Comparison of ENCODE assay signal across 11 cellular contexts in the genomic region with DNA sequence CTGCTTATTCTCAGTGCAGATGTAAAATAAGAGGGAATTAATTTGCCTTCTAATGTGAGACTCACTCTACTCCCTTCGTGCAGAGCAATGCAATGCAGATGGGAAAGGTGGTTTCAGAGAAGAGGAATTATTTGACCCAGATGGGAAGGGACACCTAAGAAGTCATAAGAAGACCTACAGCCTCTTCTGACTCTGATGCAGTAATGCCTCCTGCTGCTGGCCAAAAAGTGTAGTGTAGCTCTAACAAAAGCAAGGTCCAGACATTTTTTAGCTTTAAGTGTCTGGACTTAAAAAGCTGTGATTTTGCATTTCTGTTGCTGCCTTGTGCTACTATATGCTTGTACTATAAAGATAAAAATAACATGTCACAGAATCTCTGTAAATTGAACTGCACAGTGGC.
DNase-seq lines count a peak whose midpoint lies in the region; FAIRE-seq and TF ChIP-seq lines count a peak whose summit lies in the region.
"Had no signal": no experiment of that assay in that cellular context is flagged by ENCODE, and none has a peak within 500 bp of the region (broad histone marks: within the 10 kb centered on the region; RNA-seq: fewer than 3 reads in every experiment).

No MANE protein-coding gene starts in this region.

- H3K9me2 ChIP-seq in neural cell (ENCODE audit: insufficient read depth, low read length), result no peaks in the 10 kb centered on the region

- no peaks in the 10 kb centered on the region for H3K36me3 ChIP-seq in H1 (ENCODE audit: control insufficient read depth in 2 of 4, insufficient read depth in 4 of 4, low read length in 3 of 4)
- no peaks in the 10 kb centered on the region for H3K36me3 ChIP-seq in neural cell (ENCODE audit: insufficient read depth, low read length)
- H3K36me3 ChIP-seq: MG63 had no signal

- no peak overlapping the region for H3K27ac ChIP-seq in H1 (ENCODE audit: low read depth, low read length)
- no peak overlapping the region for H3K27ac ChIP-seq in neural cell (ENCODE audit: low read length)
- H3K27ac ChIP-seq in caudate nucleus (ENCODE audit: low read depth, low read length), result no peak overlapping the region

- no peak for TF ChIP-seq POLR2A in H1 (IDR thresholded peaks at IDR 0.05; ENCODE audit: control extremely low read depth in 1 of 2, low read depth in 2 of 2, low read length in 2 of 2)

- no peak for FAIRE-seq in H1 (lab: Jason Lieb, UNC)

- no peak overlapping the region for H4K5ac ChIP-seq in H1 (ENCODE audit: insufficient read length, low read depth, low read length)

- H3K27me3 ChIP-seq in H1 (replicated peaks in 1 of 4; ENCODE audit: control insufficient read depth in 3 of 4, extremely low read depth in 1 of 4, insufficient read depth in 3 of 4, low read length in 3 of 4) (no peaks in the 10 kb centered on the region), neural cell (ENCODE audit: insufficient read depth, low read depth, low read length) (no peaks in the 10 kb centered on the region)
- H3K27me3 ChIP-seq: MG63 had no signal

- no peaks in the 10 kb centered on the region for H3F3A ChIP-seq in neural cell (ENCODE audit: insufficient read depth, low read length, poor library complexity, severe bottlenecking)

- CTCF ChIA-PET in H1 (lab: Charles Lee; ENCODE audit: partially characterized antibody), result interaction anchor here (0.7 to 2.0 kb wide), 4 partner anchors 10 to 523 kb away, joined by 3 to 8 read pairs (median 3); no protein-coding TSS in a partner anchor

- H4K20me1 ChIP-seq in H1 (replicated peaks in 1 of 2; ENCODE audit: control insufficient read depth in 1 of 2, insufficient read depth in 2 of 2, low read length in 2 of 2) (no peaks in the 10 kb centered on the region), neural cell (ENCODE audit: insufficient read depth) (no peaks in the 10 kb centered on the region)

- TF ChIP-seq RAD21 in H1 (IDR thresholded peaks at IDR 0.05 in 1 of 2, conservative IDR thresholded peaks at IDR 0.05 in 1 of 2; ENCODE audit: low read depth in 2 of 2, low read length in 2 of 2) (peak; percentile 74 to 80), neural cell (conservative IDR thresholded peaks at IDR 0.05) (peak; percentile 26)

- no peaks in the 10 kb centered on the region for H3K4me1 ChIP-seq in H1 (replicated peaks in 1 of 4; ENCODE audit: control insufficient read depth in 3 of 4, insufficient read depth in 4 of 4, low read length in 3 of 4)

- no peak overlapping the region for H2AK5ac ChIP-seq in H1 (ENCODE audit: low read depth, low read length)

- H3K4me3 ChIP-seq in H1 (ENCODE audit: extremely low read depth in 1 of 4, insufficient read depth in 2 of 4, low read depth in 3 of 4, low read length in 4 of 4) (no peak overlapping the region), neural cell (ENCODE audit: low read length) (no peak overlapping the region)
- H3K4me3 ChIP-seq: lung, MG63 had no signal

- H3K9me3 ChIP-seq in H1 (ENCODE audit: insufficient read depth in 2 of 2, low read depth in 1 of 2, low read length in 1 of 2) (no peaks in the 10 kb centered on the region), neural cell (ENCODE audit: low read length) (no peaks in the 10 kb centered on the region)
- H3K9me3 ChIP-seq: MG63 had no signal

- H2AFZ ChIP-seq in H1 (ENCODE audit: low read length), result no peak overlapping the region
- no peak overlapping the region for H2AFZ ChIP-seq in neural cell (ENCODE audit: low read depth, low read length)

- peak; percentile 37 for TF ChIP-seq CTCF in GM10266 (IDR thresholded peaks at IDR 0.05; ENCODE audit: control insufficient read depth, insufficient read depth, low read depth, missing control alignments)
- TF ChIP-seq CTCF in H1 (IDR thresholded peaks at IDR 0.05; ENCODE audit: control extremely low read depth in 1 of 3, insufficient read depth in 1 of 3, low read depth in 1 of 3, low read length in 3 of 3), result peak in 2 of 3 experiments; percentile 26 to 54; a peak in 2 of 4 replicates
- peak; percentile 33 for TF ChIP-seq CTCF in neural cell (IDR thresholded peaks at IDR 0.05; ENCODE audit: poor library complexity, severe bottlenecking)

- no peak overlapping the region for H3K4ac ChIP-seq in H1 (replicated peaks; ENCODE audit: insufficient read length, low read depth, low read length)

- H4K91ac ChIP-seq in H1 (replicated peaks; ENCODE audit: insufficient read length, low read length), result no peak overlapping the region

- no peak overlapping the region for H2BK15ac ChIP-seq in H1 (ENCODE audit: low read length)

- no peak overlapping the region for H2BK12ac ChIP-seq in H1 (ENCODE audit: low read depth, low read length)

- POLR2A ChIA-PET in H1 (lab: Charles Lee; ENCODE audit: partially characterized antibody), result no interaction called here

- H3K79me2 ChIP-seq in H1 (ENCODE audit: control insufficient read depth in 1 of 2, insufficient read depth in 2 of 2, low read length in 2 of 2) (no peaks in the 10 kb centered on the region), neural cell (replicated peaks; ENCODE audit: insufficient read depth, low read length) (no peaks in the 10 kb centered on the region)

- H4K8ac ChIP-seq in H1 (ENCODE audit: extremely low read depth, insufficient read depth, low read length), result no peak overlapping the region

- no peak for DNase-seq in GM10266 (ENCODE audit: extremely low spot score)
- peak; percentile 9 for DNase-seq in NAMALWA (ENCODE audit: low spot score)
- DNase-seq in H1 (ENCODE audit: low read depth in 1 of 2, low spot score in 2 of 2), result no peak
- DNase-seq in caudate nucleus (lab: John Stamatoyannopoulos, UW), result no peak
- no peak for DNase-seq in activated T-cell treated with anti-CD3 and anti-CD28 coated beads for 4 hours
- no peak for DNase-seq in cerebellar cortex (ENCODE audit: low spot score)
- no peak for DNase-seq in NK-92 (lab: John Stamatoyannopoulos, UW; ENCODE audit: unreplicated experiment)
- DNase-seq: activated CD8-positive, alpha-beta memory T cell treated with anti-CD3 and anti-CD28 coated beads, Interleukin-2, amount 50 U/mL, for 48 hours; MG63 had no signal

- no peak overlapping the region for H3K56ac ChIP-seq in H1 (replicated peaks; ENCODE audit: insufficient read length, low read depth, low read length)

- H3K18ac ChIP-seq in H1 (ENCODE audit: extremely low read depth, low read length), result no peak overlapping the region

- H2BK120ac ChIP-seq in H1 (replicated peaks; ENCODE audit: low read depth, low read length), result no peak overlapping the region

- no peaks in the 10 kb centered on the region; the same call in 1 of the 2 replicates for H3K23me2 ChIP-seq in H1 (ENCODE audit: low read depth, low read length)

- H3K79me1 ChIP-seq in H1 (ENCODE audit: low read depth, low read length), result no peaks in the 10 kb centered on the region

- H3K14ac ChIP-seq in H1 (ENCODE audit: insufficient read length), result no peak overlapping the region

- H2BK20ac ChIP-seq in H1 (ENCODE audit: low read length), result no peak overlapping the region

- TF ChIP-seq EP300 in H1 (IDR thresholded peaks at IDR 0.05; ENCODE audit: borderline replicate concordance in 1 of 2, low read depth in 2 of 2, low read length in 2 of 2), result no peak
- no peak for TF ChIP-seq EP300 in neural cell (conservative IDR thresholded peaks at IDR 0.05; ENCODE audit: poor library complexity, severe bottlenecking)

- H3K9ac ChIP-seq in H1 (replicated peaks in 1 of 4; ENCODE audit: extremely low read depth in 1 of 4, low read depth in 3 of 4, low read length in 3 of 4) (no peak overlapping the region), neural cell (ENCODE audit: low read length) (no peak overlapping the region)

- H3K23ac ChIP-seq in H1 (ENCODE audit: insufficient read length), result no peak overlapping the region

- no peak overlapping the region for H2BK5ac ChIP-seq in H1 (ENCODE audit: low read depth, low read length)

- 78% methylated on average over 1 of the region's 1 CpG; no CpG with 5 or more reads in 1 of the 2 experiments for WGBS in H1 (ENCODE audit: extremely low coverage in 1 of 2, insufficient coverage in 1 of 2, insufficient read length in 1 of 2, insufficient replicate concordance in 2 of 2, low coverage in 1 of 2, low lambda C conversion rate in 2 of 2, missing lambda C conversion rate in 1 of 2), 2 experiments

- no peak overlapping the region for H3K4me2 ChIP-seq in H1 (ENCODE audit: insufficient read depth in 1 of 2, low read depth in 2 of 2, low read length in 2 of 2)
- no peak overlapping the region for H3K4me2 ChIP-seq in neural cell (ENCODE audit: low read length)

TF ChIP-seq in H1, 55 proteins besides CTCF, POLR2A, EP300 and RAD21 (continues in another document):
- TF ChIP-seq KDM4A (IDR thresholded peaks at IDR 0.05; ENCODE audit: low read depth, low read length, severe bottlenecking), result no peak
- TF ChIP-seq, protein P1, sequence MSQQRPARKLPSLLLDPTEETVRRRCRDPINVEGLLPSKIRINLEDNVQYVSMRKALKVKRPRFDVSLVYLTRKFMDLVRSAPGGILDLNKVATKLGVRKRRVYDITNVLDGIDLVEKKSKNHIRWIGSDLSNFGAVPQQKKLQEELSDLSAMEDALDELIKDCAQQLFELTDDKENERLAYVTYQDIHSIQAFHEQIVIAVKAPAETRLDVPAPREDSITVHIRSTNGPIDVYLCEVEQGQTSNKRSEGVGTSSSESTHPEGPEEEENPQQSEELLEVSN (IDR thresholded peaks at IDR 0.05), result no peak
- TF ChIP-seq TBP (IDR thresholded peaks at IDR 0.05; ENCODE audit: low read depth, low read length), result no peak
- TF ChIP-seq, protein P2, sequence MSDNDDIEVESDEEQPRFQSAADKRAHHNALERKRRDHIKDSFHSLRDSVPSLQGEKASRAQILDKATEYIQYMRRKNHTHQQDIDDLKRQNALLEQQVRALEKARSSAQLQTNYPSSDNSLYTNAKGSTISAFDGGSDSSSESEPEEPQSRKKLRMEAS (IDR thresholded peaks at IDR 0.05), result no peak
- TF ChIP-seq SP2 (IDR thresholded peaks at IDR 0.05; ENCODE audit: low read length), result no peak
- no peak for TF ChIP-seq GABPA (IDR thresholded peaks at IDR 0.05; ENCODE audit: borderline replicate concordance, insufficient read depth, low read length)

TF ChIP-seq in neural cell, 6 proteins besides CTCF, POLR2A, EP300 and RAD21:
- TF ChIP-seq TAF1 (IDR thresholded peaks at IDR 0.05; ENCODE audit: low read depth), result no peak
- TF ChIP-seq POLR2AphosphoS5 (IDR thresholded peaks at IDR 0.05), result no peak
- TF ChIP-seq MXI1 (conservative IDR thresholded peaks at IDR 0.05; ENCODE audit: poor library complexity, severe bottlenecking), result no peak
- no peak for TF ChIP-seq SMC3 (conservative IDR thresholded peaks at IDR 0.05; ENCODE audit: poor library complexity)
- no peak for TF ChIP-seq EZH2 (IDR thresholded peaks at IDR 0.05; ENCODE audit: borderline replicate concordance, insufficient read depth, low read length, poor library complexity, severe bottlenecking)
